Comparison of ENCODE assay signal across 13 cellular contexts in the genomic region with DNA sequence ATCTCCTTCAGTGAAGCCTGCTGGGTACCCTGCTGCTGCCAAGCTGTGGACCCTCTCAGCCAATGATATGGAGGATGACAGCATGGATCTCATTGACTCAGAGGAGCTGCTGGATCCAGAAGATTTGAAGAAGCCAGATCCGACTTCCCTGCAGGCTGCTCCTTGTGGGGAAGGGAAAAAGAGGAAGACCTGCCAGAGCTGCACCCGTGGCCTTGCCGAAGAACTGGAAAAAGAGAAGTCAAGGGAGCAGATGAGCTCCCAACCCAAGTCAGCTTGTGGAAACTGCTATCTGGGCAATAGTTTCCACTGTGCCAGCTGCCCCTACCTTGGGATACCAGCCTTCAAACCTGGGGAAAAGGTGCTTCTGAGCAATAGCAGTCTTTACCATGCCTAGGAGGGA.
"Had no signal": no experiment of that assay in that cellular context is flagged by ENCODE, and none has a peak within 500 bp of the region (broad histone marks: within the 10 kb centered on the region; RNA-seq: fewer than 3 reads in every experiment).

No MANE protein-coding gene starts in this region.

- ATAC-seq: stimulated activated naive CD8-positive, alpha-beta T cell treated with anti-CD3 and anti-CD28 coated beads, Interleukin-15, amount 100 ng/mL, for 72 hours had no signal

- H3K4me3 ChIP-seq: coronary artery, heart left ventricle, ovary, thoracic aorta had no signal

- H3K9me3 ChIP-seq: ovary had no signal

- H3K27ac ChIP-seq: coronary artery, heart left ventricle, ovary, thoracic aorta, WERI-Rb-1 had no signal

- H3K36me3 ChIP-seq: heart left ventricle, ovary, thoracic aorta, WERI-Rb-1 had no signal

- H3K27ac Mint-ChIP-seq: activated CD8-positive, alpha-beta T cell treated with anti-CD3 and anti-CD28 coated beads, Interleukin-2, amount 10 ng/mL, durations not matched to agents 7 days and 5 days had no signal

- H3K27me3 ChIP-seq: ovary had no signal

- DNase-seq: activated CD4-positive, alpha-beta T cell treated with anti-CD3 and anti-CD28 coated beads for 4 hours; activated CD8-positive, alpha-beta memory T cell treated with anti-CD3 and anti-CD28 coated beads, Interleukin-2, amount 50 U/mL, for 48 hours; effector CD8-positive, alpha-beta T cell; heart left ventricle; ovary; stimulated activated CD4-positive, alpha-beta T cell treated with anti-CD3 and anti-CD28 coated beads, Interleukin-4, amount 100 ng/mL, for 24 hours; stimulated activated naive CD8-positive, alpha-beta T cell treated with anti-CD3 and anti-CD28 coated beads, Interleukin-15, amount 100 ng/mL, for 72 hours; T-helper 9 cell; WERI-Rb-1 had no signal

- H3K4me3 Mint-ChIP-seq: activated CD8-positive, alpha-beta T cell treated with anti-CD3 and anti-CD28 coated beads, Interleukin-2, amount 10 ng/mL, durations not matched to agents 7 days and 5 days; neural crest cell; stimulated activated naive CD8-positive, alpha-beta T cell treated with anti-CD3 and anti-CD28 coated beads, Interleukin-15, amount 100 ng/mL, for 72 hours had no signal
